18 cellular contexts compared by ENCODE assay signal in the genomic region with DNA sequence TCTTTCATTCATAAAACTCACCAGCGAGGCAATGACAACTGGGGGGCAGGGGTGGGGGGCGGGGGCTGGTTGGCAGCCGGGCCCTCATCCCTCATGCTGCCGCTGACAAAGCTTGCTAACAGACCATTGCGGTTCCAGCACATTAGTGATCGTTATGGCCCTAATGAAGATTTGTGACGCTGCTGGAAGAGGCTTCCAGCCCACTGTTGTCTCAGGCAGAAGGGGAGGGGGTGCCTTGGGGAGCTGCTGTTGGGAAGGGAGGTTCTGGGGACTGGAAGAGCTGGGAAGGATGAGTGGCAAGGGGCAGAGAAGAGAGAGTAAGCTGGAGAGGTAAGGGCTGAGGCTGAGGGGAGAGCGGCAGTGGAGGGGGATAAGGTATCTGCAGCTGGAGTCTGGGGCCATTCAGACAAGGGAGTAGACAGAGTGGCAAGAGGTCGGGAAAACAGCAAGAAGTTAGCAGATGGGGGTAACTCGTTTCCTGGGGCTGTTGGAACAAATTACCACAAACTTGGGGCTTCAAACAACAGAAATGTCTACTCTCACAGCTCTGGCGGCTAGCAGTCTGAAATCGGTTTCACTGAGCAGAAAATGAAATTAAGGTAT.
DNase-seq lines count a peak whose midpoint lies in the region; ATAC-seq and TF ChIP-seq lines count a peak whose summit lies in the region.
"Had no signal": no experiment of that assay in that cellular context is flagged by ENCODE, and none has a peak within 500 bp of the region (broad histone marks: within the 10 kb centered on the region; RNA-seq: fewer than 3 reads in every experiment).

No MANE protein-coding gene starts in this region.

- H3K27ac Mint-ChIP-seq in endodermal cell: no peak overlapping the region
- H3K27ac Mint-ChIP-seq in natural killer cell treated with Interleukin-12 subunit alpha and Interleukin-12 subunit beta and Interleukin-15 and Interleukin-18, amount 100 ng/mL, for 72 hours: no peak overlapping the region

- H3K4me1 Mint-ChIP-seq in endodermal cell: no peaks in the 10 kb centered on the region
- H3K4me1 Mint-ChIP-seq in natural killer cell treated with Interleukin-12 subunit alpha and Interleukin-12 subunit beta and Interleukin-15 and Interleukin-18, amount 100 ng/mL, for 72 hours (ENCODE audit: low read depth in 2 of 2): no peaks in the 10 kb centered on the region

- H3K4me3 ChIP-seq in H7 (ENCODE audit: insufficient read depth, low read depth, low read length) (no peak overlapping the region), SJCRH30 (peak overlapping the region; percentile 7; the same call in 1 of the 2 replicates), endodermal cell (ENCODE audit: low read length) (no peak overlapping the region)
- H3K4me3 ChIP-seq: HAP-1 had no signal

- no peak overlapping the region for H3K4me3 Mint-ChIP-seq in endodermal cell
- H3K4me3 Mint-ChIP-seq in natural killer cell treated with Interleukin-12 subunit alpha and Interleukin-12 subunit beta and Interleukin-15 and Interleukin-18, amount 100 ng/mL, for 72 hours: no peak overlapping the region

- no peaks in the 10 kb centered on the region for H3K36me3 Mint-ChIP-seq in endodermal cell (ENCODE audit: low read depth)
- peaks cover 4% of the 10 kb centered on the region for H3K36me3 Mint-ChIP-seq in natural killer cell treated with Interleukin-12 subunit alpha and Interleukin-12 subunit beta and Interleukin-15 and Interleukin-18, amount 100 ng/mL, for 72 hours

- H3K36me3 ChIP-seq in H7 (replicated peaks; ENCODE audit: control insufficient read depth, insufficient read depth, low read length): no peaks in the 10 kb centered on the region
- H3K36me3 ChIP-seq in SJCRH30: no peaks in the 10 kb centered on the region
- no peaks in the 10 kb centered on the region for H3K36me3 ChIP-seq in endodermal cell (ENCODE audit: control insufficient read depth, insufficient read depth, low read length)
- H3K36me3 ChIP-seq: HAP-1 had no signal

- peak; percentile 25 for DNase-seq in H7
- DNase-seq in SJCRH30: peak; percentile 67 to 72
- no peak for DNase-seq in endodermal cell
- peak; percentile 32 for DNase-seq in retina
- DNase-seq in natural killer cell treated with Interleukin-12 subunit alpha and Interleukin-12 subunit beta and Interleukin-15 and Interleukin-18, amount 100 ng/mL, for 72 hours (ENCODE audit: low spot score): no peak
- no peak for DNase-seq in islet precursor cell
- DNase-seq: ACHN, C1 segment of cervical spinal cord, Karpas-422, MM.1S, NCI-H1092 treated with DMSO at 0.1 percent for 48 hours, NCI-H146, NCI-H2029 treated with DMSO at 0.1 percent for 48 hours, NCI-H524, PC-3, RPMI8226 had no signal

- H3K27ac ChIP-seq in SJCRH30 (peak overlapping the region; percentile 40; the same call in 1 of the 2 replicates), endodermal cell (ENCODE audit: low read depth, low read length) (peak overlapping the region; percentile 79)

- H3K9me3 Mint-ChIP-seq in endodermal cell: no peaks in the 10 kb centered on the region
- no peaks in the 10 kb centered on the region for H3K9me3 Mint-ChIP-seq in natural killer cell treated with Interleukin-12 subunit alpha and Interleukin-12 subunit beta and Interleukin-15 and Interleukin-18, amount 100 ng/mL, for 72 hours

- no peaks in the 10 kb centered on the region for H3K27me3 Mint-ChIP-seq in endodermal cell (ENCODE audit: insufficient read depth)
- H3K27me3 Mint-ChIP-seq in natural killer cell treated with Interleukin-12 subunit alpha and Interleukin-12 subunit beta and Interleukin-15 and Interleukin-18, amount 100 ng/mL, for 72 hours: peaks cover 48 to 72% of the 10 kb centered on the region in 2 donors

- H3K9ac ChIP-seq in endodermal cell (ENCODE audit: extremely low read depth, low read length, poor library complexity, severe bottlenecking): no peak overlapping the region

- no peak for ATAC-seq in HG02981 (IDR thresholded peaks at IDR 0.05; ENCODE audit: unreplicated experiment)
- no peak for ATAC-seq in natural killer cell treated with Interleukin-12 subunit alpha and Interleukin-12 subunit beta and Interleukin-15 and Interleukin-18, amount 100 ng/mL, for 72 hours
- ATAC-seq: PC-3 had no signal

- TF ChIP-seq CTCF in endodermal cell (conservative IDR thresholded peaks at IDR 0.05): no peak

- H3K4me1 ChIP-seq in SJCRH30: peaks cover 28% of the 10 kb centered on the region
- H3K4me1 ChIP-seq in endodermal cell (ENCODE audit: control insufficient read depth, insufficient read depth, low read length): no peaks in the 10 kb centered on the region
- H3K4me1 ChIP-seq: HAP-1 had no signal

- H3K27me3 ChIP-seq in H7 (ENCODE audit: control insufficient read depth, insufficient read depth, low read length) (no peaks in the 10 kb centered on the region), SJCRH30 (no peaks in the 10 kb centered on the region), endodermal cell (ENCODE audit: control insufficient read depth, insufficient read depth, low read length, poor library complexity, severe bottlenecking) (no peaks in the 10 kb centered on the region)

- WGBS in endodermal cell (ENCODE audit: insufficient coverage in 1 of 2, insufficient read length in 1 of 2), 2 experiments: 83 to 87% methylated on average over 4 to 12 of the region's 12 CpGs

- H3K9me3 ChIP-seq in SJCRH30 (replicated peaks) (no peaks in the 10 kb centered on the region; the same call in 1 of the 2 replicates), endodermal cell (ENCODE audit: control insufficient read depth, low read length) (no peaks in the 10 kb centered on the region)
- H3K9me3 ChIP-seq: HAP-1 had no signal

Comparison
In these comparisons a context has a peak if more than half of its experiments do, and no peak if none do; other contexts are left out.
1. DNase-seq: peak in H7 (single experiment), SJCRH30 (2 of 2) and retina (single experiment); none in endodermal cell (single experiment), natural killer cell treated with Interleukin-12 subunit alpha and Interleukin-12 subunit beta and Interleukin-15 and Interleukin-18, amount 100 ng/mL, for 72 hours (single experiment) and islet precursor cell (single experiment).